Comparison of ENCODE assay signal across 1 cellular context in the genomic region with DNA sequence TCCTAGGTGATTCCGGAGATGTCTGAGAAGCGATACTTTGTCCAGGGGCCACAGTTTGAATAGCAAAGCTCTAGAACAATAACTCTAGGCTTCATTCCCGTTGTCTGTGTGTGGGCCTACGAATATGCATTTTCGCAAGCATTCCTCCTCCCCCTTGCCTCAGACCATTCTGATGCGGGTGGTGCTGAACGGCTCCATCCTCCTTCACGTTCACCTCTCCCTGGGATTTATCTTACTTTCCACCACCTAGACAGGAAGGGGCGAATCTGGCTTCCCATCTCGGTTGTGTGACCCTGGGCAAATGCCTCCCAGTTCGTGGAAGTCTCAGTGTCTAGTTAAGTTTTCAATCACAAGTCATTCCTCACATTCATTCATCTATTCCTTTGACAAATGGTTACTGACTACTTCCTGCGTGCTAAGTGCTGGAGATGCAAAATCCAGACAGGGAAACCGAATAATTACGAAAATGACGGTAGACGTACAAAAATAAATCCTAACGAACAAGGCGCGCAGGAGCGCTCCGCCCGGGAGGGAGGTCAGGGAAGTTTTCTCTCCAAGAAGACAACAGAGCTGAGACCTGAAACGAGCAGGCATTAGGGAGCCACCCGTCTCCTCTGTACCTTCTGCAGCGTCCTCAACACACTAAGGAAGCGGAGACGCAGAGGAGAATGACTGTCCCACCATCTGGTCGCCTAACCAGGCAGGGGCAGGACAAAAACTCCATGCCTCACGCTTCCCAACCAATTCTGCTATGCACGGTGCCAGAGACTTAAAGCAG.
TF ChIP-seq lines count a peak whose summit lies in the region.

No MANE protein-coding gene starts in this region.

TF ChIP-seq in endothelial cell of umbilical vein, 7 proteins besides CTCF, POLR2A, EP300 and RAD21:
- TF ChIP-seq POLR2AphosphoS5 (IDR thresholded peaks at IDR 0.05; ENCODE audit: insufficient read depth, low read depth, low read length) (no peak), GATA2 (IDR thresholded peaks at IDR 0.05; ENCODE audit: insufficient read depth, insufficient read length, low read depth, low read length) (no peak), EZH2 (IDR thresholded peaks at IDR 0.05; ENCODE audit: borderline replicate concordance, low read depth, low read length, severe bottlenecking) (no peak), JUN (IDR thresholded peaks at IDR 0.05; ENCODE audit: borderline replicate concordance, insufficient read depth, insufficient read length, low read depth) (no peak), MYC (IDR thresholded peaks at IDR 0.05; ENCODE audit: low read depth, low read length) (no peak), FOS (IDR thresholded peaks at IDR 0.05; ENCODE audit: borderline replicate concordance, insufficient read depth, low read length) (no peak)
- TF ChIP-seq, protein P1, sequence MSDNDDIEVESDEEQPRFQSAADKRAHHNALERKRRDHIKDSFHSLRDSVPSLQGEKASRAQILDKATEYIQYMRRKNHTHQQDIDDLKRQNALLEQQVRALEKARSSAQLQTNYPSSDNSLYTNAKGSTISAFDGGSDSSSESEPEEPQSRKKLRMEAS (IDR thresholded peaks at IDR 0.05; ENCODE audit: insufficient read depth, insufficient read length) = no peak
TF ChIP-seq in endothelial cell of umbilical vein: peak in this region for 0.
